Comparison of ENCODE assay signal across 1 cellular context in genomic region chr12:122862872-122863701, GRCh38.
TF ChIP-seq lines count a peak whose summit lies in the region.

No MANE protein-coding gene starts in this region.

TF ChIP-seq in liver, 16 proteins besides CTCF, POLR2A, EP300 and RAD21 (continued from another document):
- TF ChIP-seq MAX (IDR thresholded peaks at IDR 0.05) (no peak), SP1 (IDR thresholded peaks at IDR 0.05) (peak; percentile 56)
